11 cellular contexts compared by ENCODE assay signal in the genomic region with DNA sequence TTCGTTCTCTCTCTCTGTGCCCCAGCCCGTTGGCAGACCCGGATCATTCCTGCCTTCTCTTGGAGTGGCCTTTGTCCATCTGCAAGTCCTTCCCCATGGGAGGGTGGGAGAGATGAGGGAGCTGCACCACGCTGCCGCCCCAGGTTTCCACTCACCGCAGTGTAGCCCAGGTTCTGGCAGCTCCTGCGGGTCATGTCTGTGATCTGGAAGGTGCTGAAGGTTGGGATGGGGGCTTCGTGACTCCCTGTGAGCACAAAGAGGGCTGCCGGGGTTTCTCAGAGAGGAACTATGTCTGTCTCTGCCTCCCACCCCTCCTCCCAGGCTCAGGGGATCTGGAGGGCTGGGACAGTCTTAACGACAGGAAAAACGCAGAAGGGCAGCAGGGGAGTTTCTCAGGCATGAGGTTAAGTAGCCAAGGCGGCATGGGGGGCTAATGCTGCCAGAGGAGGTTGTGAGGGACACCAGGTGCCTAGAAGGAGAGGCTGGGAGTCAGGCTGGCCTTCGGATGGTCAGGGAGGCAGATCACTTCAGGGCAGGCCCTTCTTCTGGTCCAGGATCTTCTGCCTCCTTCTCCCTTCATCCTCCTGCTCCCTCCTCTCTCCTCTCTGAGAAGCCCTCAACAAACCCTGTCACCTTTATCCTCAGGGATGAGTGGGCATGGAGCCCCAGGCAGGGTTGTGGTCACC. TPM values are rescaled to one million over a fixed set of nuclear protein-coding genes. Genes with fewer than 3 reads are reported as not detected.
A peak's percentile ranks its signal among the peaks of the same experiment; 100 is the strongest.
DNase-seq lines count a peak whose midpoint lies in the region; ATAC-seq lines count a peak whose summit lies in the region.
"Had no signal": no experiment of that assay in that cellular context is flagged by ENCODE, and none has a peak within 500 bp of the region (broad histone marks: within the 10 kb centered on the region; RNA-seq: fewer than 3 reads in every experiment).

No MANE protein-coding gene starts in this region.

- POLR2A ChIA-PET in activated CD4-positive, alpha-beta T cell treated with anti-CD3 and anti-CD28 coated beads, Interleukin-2, amount 10 ng/mL, durations not matched to agents 7 days and 5 days (lab: Charles Lee) = interaction anchor here (1.4 kb wide), 1 partner anchor 32 kb away, joined by 4 read pairs; no protein-coding TSS in a partner anchor

- H3K27me3 ChIP-seq in thymus (ENCODE audit: control insufficient read depth, insufficient read depth) = no peaks in the 10 kb centered on the region
- no peaks in the 10 kb centered on the region for H3K27me3 ChIP-seq in aorta (ENCODE audit: control insufficient read depth in 1 of 2, insufficient read depth in 2 of 2, low read length in 1 of 2)
- H3K27me3 ChIP-seq: testis had no signal

- intact Hi-C loops in activated T-helper 2 cell treated with anti-CD3 and anti-CD28 coated beads, Interferon-gamma antibody, Interleukin-2, Interleukin-4, amounts not matched to agents 10 μg/mL and 5 μg/mL and 100 μg/mL, durations not matched to agents 14 hours and 24 hours and 36 hours (cut with micrococcal nuclease) = loop anchor here (1.0 to 2.0 kb wide), 4 partner anchors 20 to 87 kb away; a partner anchor contains a TSS
- intact Hi-C loops in aorta (cut with DNase I) = no loop called here

- H3K36me3 ChIP-seq in thymus (ENCODE audit: control insufficient read depth, insufficient read depth) = peaks cover 17% of the 10 kb centered on the region
- no peaks in the 10 kb centered on the region for H3K36me3 ChIP-seq in aorta (ENCODE audit: control insufficient read depth in 1 of 2, insufficient read depth in 2 of 2, low read length in 1 of 2)

- H3K27ac ChIP-seq in thymus (ENCODE audit: low read depth) = peak overlapping the region; percentile 93
- no peak overlapping the region for H3K27ac ChIP-seq in aorta (ENCODE audit: low read depth in 1 of 2, low read length in 2 of 2)

- peak overlapping the region; percentile 80 for H3K4me3 Mint-ChIP-seq in activated CD4-positive, alpha-beta T cell treated with anti-CD3 and anti-CD28 coated beads, Interleukin-2, amount 10 ng/mL, durations not matched to agents 7 days and 5 days
- H3K4me3 Mint-ChIP-seq in activated T-helper 2 cell treated with anti-CD3 and anti-CD28 coated beads, Interferon-gamma antibody, Interleukin-2, Interleukin-4, amounts not matched to agents 10 μg/mL and 5 μg/mL and 100 μg/mL, durations not matched to agents 14 hours and 24 hours and 36 hours (ENCODE audit: low read depth) = peak overlapping the region; percentile 88
- H3K4me3 Mint-ChIP-seq in memory B cell = no peak overlapping the region

- CTCF ChIA-PET in activated CD4-positive, alpha-beta T cell treated with anti-CD3 and anti-CD28 coated beads, Interleukin-2, amount 10 ng/mL, durations not matched to agents 7 days and 5 days (lab: Charles Lee) = interaction anchor here (0.5 to 3.5 kb wide), 13 partner anchors 8 to 127 kb away, joined by 3 to 14 read pairs (median 3); a partner anchor contains a TSS

- WGBS in thymus = 84% methylated on average over 13 of the region's 13 CpGs
- 65 to 69% methylated on average over 13 of the region's 13 CpGs for WGBS in aorta, 2 donors

- peak overlapping the region; percentile 99 for H3K27ac Mint-ChIP-seq in activated CD4-positive, alpha-beta T cell treated with anti-CD3 and anti-CD28 coated beads, Interleukin-2, amount 10 ng/mL, durations not matched to agents 7 days and 5 days
- H3K27ac Mint-ChIP-seq in activated T-helper 2 cell treated with anti-CD3 and anti-CD28 coated beads, Interferon-gamma antibody, Interleukin-2, Interleukin-4, amounts not matched to agents 10 μg/mL and 5 μg/mL and 100 μg/mL, durations not matched to agents 14 hours and 24 hours and 36 hours = peak overlapping the region; percentile 100
- peak overlapping the region; percentile 87 for H3K27ac Mint-ChIP-seq in memory B cell
- H3K27ac Mint-ChIP-seq: progenitor cell of endocrine pancreas had no signal

- H3K9me3 Mint-ChIP-seq in activated CD4-positive, alpha-beta T cell treated with anti-CD3 and anti-CD28 coated beads, Interleukin-2, amount 10 ng/mL, durations not matched to agents 7 days and 5 days = no peaks in the 10 kb centered on the region
- H3K9me3 Mint-ChIP-seq in activated T-helper 2 cell treated with anti-CD3 and anti-CD28 coated beads, Interferon-gamma antibody, Interleukin-2, Interleukin-4, amounts not matched to agents 10 μg/mL and 5 μg/mL and 100 μg/mL, durations not matched to agents 14 hours and 24 hours and 36 hours = peaks cover 6% of the 10 kb centered on the region
- H3K9me3 Mint-ChIP-seq in memory B cell = no peaks in the 10 kb centered on the region

- peaks cover 72% of the 10 kb centered on the region for H3K4me1 Mint-ChIP-seq in activated CD4-positive, alpha-beta T cell treated with anti-CD3 and anti-CD28 coated beads, Interleukin-2, amount 10 ng/mL, durations not matched to agents 7 days and 5 days
- H3K4me1 Mint-ChIP-seq in activated T-helper 2 cell treated with anti-CD3 and anti-CD28 coated beads, Interferon-gamma antibody, Interleukin-2, Interleukin-4, amounts not matched to agents 10 μg/mL and 5 μg/mL and 100 μg/mL, durations not matched to agents 14 hours and 24 hours and 36 hours (ENCODE audit: low read depth) = peaks cover 48% of the 10 kb centered on the region
- H3K4me1 Mint-ChIP-seq in memory B cell = peaks cover 17% of the 10 kb centered on the region

- ATAC-seq in memory B cell (ENCODE audit: low read depth) (no peak), aorta (ENCODE audit: low FRiP score) (no peak)

- peaks cover 44% of the 10 kb centered on the region for H3K36me3 Mint-ChIP-seq in activated CD4-positive, alpha-beta T cell treated with anti-CD3 and anti-CD28 coated beads, Interleukin-2, amount 10 ng/mL, durations not matched to agents 7 days and 5 days (ENCODE audit: low read depth)
- H3K36me3 Mint-ChIP-seq in activated T-helper 2 cell treated with anti-CD3 and anti-CD28 coated beads, Interferon-gamma antibody, Interleukin-2, Interleukin-4, amounts not matched to agents 10 μg/mL and 5 μg/mL and 100 μg/mL, durations not matched to agents 14 hours and 24 hours and 36 hours (ENCODE audit: low read depth) = peaks cover 61% of the 10 kb centered on the region
- no peaks in the 10 kb centered on the region for H3K36me3 Mint-ChIP-seq in memory B cell

- H3K9me3 ChIP-seq in thymus (ENCODE audit: control insufficient read depth) (no peaks in the 10 kb centered on the region), aorta (ENCODE audit: control insufficient read depth, low read length) (no peaks in the 10 kb centered on the region)
- H3K9me3 ChIP-seq: testis had no signal

- DNase-seq in activated CD4-positive, alpha-beta T cell treated with anti-CD3 and anti-CD28 coated beads, Interleukin-2, amount 10 ng/mL, durations not matched to agents 7 days and 5 days = no peak
- no peak for DNase-seq in activated CD4-positive, alpha-beta T cell treated with anti-CD3 and anti-CD28 coated beads for 4 hours
- no peak for DNase-seq in activated T-helper 2 cell treated with anti-CD3 and anti-CD28 coated beads, Interferon-gamma antibody, Interleukin-2, Interleukin-4, amounts not matched to agents 10 μg/mL and 5 μg/mL and 100 μg/mL, durations not matched to agents 14 hours and 24 hours and 36 hours (ENCODE audit: low spot score)
- DNase-seq in memory B cell (ENCODE audit: low spot score in 2 of 2) = no peak
- no peak for DNase-seq in NCI-H524 treated with DMSO at 0.1 percent for 48 hours (lab: John Stamatoyannopoulos, UW)
- no peak for DNase-seq in superior temporal gyrus (ENCODE audit: extremely low spot score)
- no peak for DNase-seq in aorta

- H3K4me1 ChIP-seq in thymus (ENCODE audit: control insufficient read depth, insufficient read depth, low read length) = peaks cover 29% of the 10 kb centered on the region
- H3K4me1 ChIP-seq in aorta (ENCODE audit: control insufficient read depth in 1 of 2, insufficient read depth in 2 of 2, low read length in 2 of 2) = no peaks in the 10 kb centered on the region

- peak overlapping the region; percentile 71 for H3K4me3 ChIP-seq in thymus (ENCODE audit: low read length)
- no peak overlapping the region for H3K4me3 ChIP-seq in aorta (ENCODE audit: low read length in 2 of 2)
- H3K4me3 ChIP-seq: testis had no signal

- peaks cover 4% of the 10 kb centered on the region for H3K27me3 Mint-ChIP-seq in activated CD4-positive, alpha-beta T cell treated with anti-CD3 and anti-CD28 coated beads, Interleukin-2, amount 10 ng/mL, durations not matched to agents 7 days and 5 days
- no peaks in the 10 kb centered on the region for H3K27me3 Mint-ChIP-seq in activated T-helper 2 cell treated with anti-CD3 and anti-CD28 coated beads, Interferon-gamma antibody, Interleukin-2, Interleukin-4, amounts not matched to agents 10 μg/mL and 5 μg/mL and 100 μg/mL, durations not matched to agents 14 hours and 24 hours and 36 hours (ENCODE audit: low read depth)
- peaks cover 3% of the 10 kb centered on the region for H3K27me3 Mint-ChIP-seq in memory B cell

RNA-seq across cellular contexts. Expression of a gene that starts 0.7 kb away (rescaled TPM):
- total RNA-seq in activated CD4-positive, alpha-beta T cell treated with anti-CD3 and anti-CD28 coated beads, Interleukin-2, amount 10 ng/mL, durations not matched to agents 7 days and 5 days = 10 to 100 TPM; 56.3 to 63.5 TPM
- 453 and 474 TPM in 2 replicates for total RNA-seq in activated T-helper 2 cell treated with anti-CD3 and anti-CD28 coated beads, Interferon-gamma antibody, Interleukin-2, Interleukin-4, amounts not matched to agents 10 μg/mL and 5 μg/mL and 100 μg/mL, durations not matched to agents 14 hours and 24 hours and 36 hours
- polyA plus RNA-seq in thymus (44.8 TPM), aorta (under 1 TPM in 1 of 2 donors, not detected in 1; 0.38 TPM)
- total RNA-seq in aorta = 1 to 10 TPM; 2.7 to 2.9 TPM
- total RNA-seq: fibroblast of villous mesenchyme, progenitor cell of endocrine pancreas had no signal

RNA-seq across cellular contexts. Expression of a gene that starts 42.9 kb away (rescaled TPM):
- under 1 TPM in 1 of 2 experiments, not detected in 1; 0.05 TPM for total RNA-seq in activated CD4-positive, alpha-beta T cell treated with anti-CD3 and anti-CD28 coated beads, Interleukin-2, amount 10 ng/mL, durations not matched to agents 7 days and 5 days
- 1.1 and 1.4 TPM in 2 replicates for total RNA-seq in activated T-helper 2 cell treated with anti-CD3 and anti-CD28 coated beads, Interferon-gamma antibody, Interleukin-2, Interleukin-4, amounts not matched to agents 10 μg/mL and 5 μg/mL and 100 μg/mL, durations not matched to agents 14 hours and 24 hours and 36 hours
- polyA plus RNA-seq in thymus = 0.43 TPM
- total RNA-seq in aorta = under 1 TPM in 1 of 2 donors, not detected in 1; 0.51 TPM
- not detected for polyA plus RNA-seq in aorta
- total RNA-seq: fibroblast of villous mesenchyme, progenitor cell of endocrine pancreas had no signal

RNA-seq across cellular contexts. Expression of a gene that starts 44.7 kb away (rescaled TPM):
- total RNA-seq in activated CD4-positive, alpha-beta T cell treated with anti-CD3 and anti-CD28 coated beads, Interleukin-2, amount 10 ng/mL, durations not matched to agents 7 days and 5 days = 1 to 10 TPM; 1.9 to 2.0 TPM
- 252 and 253 TPM in 2 replicates for total RNA-seq in activated T-helper 2 cell treated with anti-CD3 and anti-CD28 coated beads, Interferon-gamma antibody, Interleukin-2, Interleukin-4, amounts not matched to agents 10 μg/mL and 5 μg/mL and 100 μg/mL, durations not matched to agents 14 hours and 24 hours and 36 hours
- 3.1 TPM for polyA plus RNA-seq in thymus
- 1 to 10 TPM; 1.2 to 3.5 TPM for total RNA-seq in aorta
- under 1 TPM; 0.50 to 0.56 TPM for polyA plus RNA-seq in aorta
- total RNA-seq: fibroblast of villous mesenchyme, progenitor cell of endocrine pancreas had no signal

RNA-seq across cellular contexts. Expression of a gene that starts 48.7 kb away (rescaled TPM):
- 10 to 100 TPM; 70.6 to 87.7 TPM for total RNA-seq in activated CD4-positive, alpha-beta T cell treated with anti-CD3 and anti-CD28 coated beads, Interleukin-2, amount 10 ng/mL, durations not matched to agents 7 days and 5 days
- 94.8 and 110 TPM in 2 replicates for total RNA-seq in activated T-helper 2 cell treated with anti-CD3 and anti-CD28 coated beads, Interferon-gamma antibody, Interleukin-2, Interleukin-4, amounts not matched to agents 10 μg/mL and 5 μg/mL and 100 μg/mL, durations not matched to agents 14 hours and 24 hours and 36 hours
- polyA plus RNA-seq in thymus (72.9 TPM), aorta (10 to 100 TPM; 17.2 to 43.5 TPM)
- total RNA-seq in aorta = 10 to 100 TPM; 41.0 to 50.2 TPM

Comparison
In these comparisons a context has a peak if more than half of its experiments do, and no peak if none do; other contexts are left out.
1. RNA of a gene that starts 0.7 kb away (total RNA-seq): 453 to 474 TPM in activated T-helper 2 cell treated with anti-CD3 and anti-CD28 coated beads, Interferon-gamma antibody, Interleukin-2, Interleukin-4, amounts not matched to agents 10 μg/mL and 5 μg/mL and 100 μg/mL, durations not matched to agents 14 hours and 24 hours and 36 hours and 56.3 to 63.5 TPM in activated CD4-positive, alpha-beta T cell treated with anti-CD3 and anti-CD28 coated beads, Interleukin-2, amount 10 ng/mL, durations not matched to agents 7 days and 5 days; 2.7 to 2.9 TPM in aorta; every median in the first group is over 10 times any median in the second.
2. RNA of a gene that starts 44.7 kb away (total RNA-seq): 252 to 253 TPM in activated T-helper 2 cell treated with anti-CD3 and anti-CD28 coated beads, Interferon-gamma antibody, Interleukin-2, Interleukin-4, amounts not matched to agents 10 μg/mL and 5 μg/mL and 100 μg/mL, durations not matched to agents 14 hours and 24 hours and 36 hours; 1.2 to 3.5 TPM in aorta and 1.9 to 2.0 TPM in activated CD4-positive, alpha-beta T cell treated with anti-CD3 and anti-CD28 coated beads, Interleukin-2, amount 10 ng/mL, durations not matched to agents 7 days and 5 days; every median in the first group is over 10 times any median in the second.
3. Peak in every context shown above with its lines, with median percentiles within 50 percentile points of each other: H3K27ac Mint-ChIP-seq.